In genomic region chr16:29594926-29595838, GRCh38 we compare ENCODE assay signal across 8 cellular contexts.
A peak's percentile ranks its signal among the peaks of the same experiment; 100 is the strongest.
DNase-seq lines count a peak whose midpoint lies in the region; ATAC-seq and TF ChIP-seq lines count a peak whose summit lies in the region.
"Not testable (repeated sequence)": the region's sequence is repeated elsewhere in the genome, so short reads cannot be mapped to it uniquely, and the experiment has no call there.

No MANE protein-coding gene starts in this region.

- TF ChIP-seq CTCF in AG10803 (conservative IDR thresholded peaks at IDR 0.05; ENCODE audit: low read length); chondrocyte (IDR thresholded peaks at IDR 0.05): not testable (repeated sequence)

- TF ChIP-seq POLR2A in GM19099 (IDR thresholded peaks at IDR 0.05; ENCODE audit: extremely low read depth, insufficient read length, low read depth), result peak; percentile 65

- peak overlapping the region; percentile 73 for H3K4me3 Mint-ChIP-seq in chondrocyte (ENCODE audit: unreplicated experiment)

- not testable (repeated sequence) for H3K36me3 Mint-ChIP-seq in chondrocyte (ENCODE audit: low read depth)

- peak overlapping the region; percentile 69 for H3K4me3 ChIP-seq in AG10803 (ENCODE audit: low read length)

- not testable (repeated sequence) for H3K4me1 Mint-ChIP-seq in chondrocyte (ENCODE audit: low read depth)

- DNase-seq in AG10803 (ENCODE audit: low read depth) (peak; percentile 84), NCI-H510A treated with DMSO at 0.1 percent for 48 hours (lab: John Stamatoyannopoulos, UW) (peak; percentile 92), chondrocyte (ENCODE audit: low spot score) (peak; percentile 89), kidney tubule cell (ENCODE audit: low spot score) (peak; percentile 97)
- DNase-seq in activated CD4-positive, alpha-beta T cell treated with anti-CD3 and anti-CD28 coated beads for 4 hours, result peak; percentile 86 to 89
- DNase-seq in stimulated activated CD4-positive, alpha-beta T cell treated with anti-CD3 and anti-CD28 coated beads, Interleukin-15, amount 100 ng/mL, for 48 hours (ENCODE audit: low read depth in 2 of 2), result peak; percentile 79 to 84

- H3K27ac Mint-ChIP-seq in chondrocyte (ENCODE audit: unreplicated experiment), result peak overlapping the region; percentile 89

- ATAC-seq in HG03354 (IDR thresholded peaks at IDR 0.05; ENCODE audit: poor library complexity, severe bottlenecking, unreplicated experiment), result peak; percentile 71

- not testable (repeated sequence) for H3K9me3 Mint-ChIP-seq in chondrocyte (ENCODE audit: low read depth)

- H3K27me3 Mint-ChIP-seq in chondrocyte (ENCODE audit: low read depth), result not testable (repeated sequence)

Comparison
In these comparisons a context has a peak if more than half of its experiments do, and no peak if none do; other contexts are left out.
1. Peak in every context shown above with its lines: DNase-seq, ATAC-seq and H3K4me3 ChIP-seq.